21 cellular contexts compared by ENCODE assay signal in the genomic region with DNA sequence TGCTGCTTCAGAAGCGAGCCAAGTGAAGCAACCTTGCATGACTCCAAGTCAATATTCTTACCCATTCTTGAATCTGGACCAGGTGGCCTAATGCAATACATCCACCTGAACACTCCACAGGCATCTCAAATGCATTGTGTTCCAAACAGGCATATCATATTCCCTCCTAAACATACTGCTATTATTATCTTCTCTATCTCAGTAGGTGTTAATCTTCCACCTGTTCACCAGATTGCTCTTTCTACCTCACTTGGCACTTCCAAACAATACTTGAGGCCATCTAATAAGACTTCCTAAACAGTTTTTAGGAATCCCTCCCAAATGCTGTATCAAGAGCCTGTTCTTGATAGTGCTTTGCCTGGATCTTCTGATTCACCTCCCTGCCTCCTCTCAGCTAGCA.
A peak's percentile ranks its signal among the peaks of the same experiment; 100 is the strongest.
DNase-seq lines count a peak whose midpoint lies in the region; ATAC-seq and TF ChIP-seq lines count a peak whose summit lies in the region.
"Had no signal": no experiment of that assay in that cellular context is flagged by ENCODE, and none has a peak within 500 bp of the region (broad histone marks: within the 10 kb centered on the region; RNA-seq: fewer than 3 reads in every experiment).

No MANE protein-coding gene starts in this region.

- peaks cover 6 to 10% of the 10 kb centered on the region in 2 donors for H3K4me1 Mint-ChIP-seq in stimulated activated naive B cell treated with anti-CD40 and anti-IgM and Interleukin-4, amounts not matched to agents 10 μg/mL and 1 μg/mL and 100 μg/mL, for 72 hours
- H3K4me1 Mint-ChIP-seq in WTC11, result peaks cover 4% of the 10 kb centered on the region
- H3K4me1 Mint-ChIP-seq in HFFc6 (ENCODE audit: low read depth), result no peaks in the 10 kb centered on the region

- H3K36me3 Mint-ChIP-seq in stimulated activated naive B cell treated with anti-CD40 and anti-IgM and Interleukin-4, amounts not matched to agents 10 μg/mL and 1 μg/mL and 100 μg/mL, for 72 hours, result no peaks in the 10 kb centered on the region
- H3K36me3 Mint-ChIP-seq in WTC11 (no peaks in the 10 kb centered on the region), HFFc6 (ENCODE audit: low read depth) (no peaks in the 10 kb centered on the region)

- H3K27me3 ChIP-seq in hepatocyte, result no peaks in the 10 kb centered on the region

- H3K4me2 ChIP-seq in hepatocyte, result no peak overlapping the region

- no peak overlapping the region for H3K27ac Mint-ChIP-seq in stimulated activated naive B cell treated with anti-CD40 and anti-IgM and Interleukin-4, amounts not matched to agents 10 μg/mL and 1 μg/mL and 100 μg/mL, for 72 hours
- no peak overlapping the region for H3K27ac Mint-ChIP-seq in WTC11
- no peak overlapping the region for H3K27ac Mint-ChIP-seq in HFFc6
- H3K27ac Mint-ChIP-seq: T-helper 2 cell treated with Interferon-gamma antibody and Interleukin-4, amounts not matched to agents 5 μg/mL and 100 μg/mL, for 36 hours had no signal

- POLR2A ChIA-PET in WTC11 (lab: Charles Lee), result no interaction called here

- no peaks in the 10 kb centered on the region for H4K20me1 ChIP-seq in hepatocyte (ENCODE audit: insufficient read depth, poor library complexity, severe bottlenecking)

- CTCF ChIA-PET in WTC11 (lab: Charles Lee), result interaction anchor here (0.6 to 1.3 kb wide), 2 partner anchors 9 to 254 kb away, joined by 3 to 6 read pairs; no protein-coding TSS in a partner anchor

- H3K4me1 ChIP-seq in hepatocyte (ENCODE audit: insufficient read depth), result peaks cover 11% of the 10 kb centered on the region

- H3K4me3 Mint-ChIP-seq in stimulated activated naive B cell treated with anti-CD40 and anti-IgM and Interleukin-4, amounts not matched to agents 10 μg/mL and 1 μg/mL and 100 μg/mL, for 72 hours, result no peak overlapping the region
- H3K4me3 Mint-ChIP-seq in WTC11 (no peak overlapping the region), HFFc6 (no peak overlapping the region)
- H3K4me3 Mint-ChIP-seq: T-helper 2 cell treated with Interferon-gamma antibody and Interleukin-4, amounts not matched to agents 5 μg/mL and 100 μg/mL, for 36 hours had no signal

- no peak overlapping the region for H3K4me3 ChIP-seq in hepatocyte
- H3K4me3 ChIP-seq: GM12878 had no signal

- WGBS in hepatocyte (ENCODE audit: low lambda C conversion rate, missing lambda C conversion rate), result 90% methylated on average over 1 of the region's 1 CpG

- peak; percentile 13 for DNase-seq in NCI-H345 (lab: John Stamatoyannopoulos, UW)
- DNase-seq in NCI-H345 treated with DMSO at 0.1 percent for 48 hours (lab: John Stamatoyannopoulos, UW; ENCODE audit: unreplicated experiment), result no peak
- DNase-seq in NCI-H146 (lab: John Stamatoyannopoulos, UW), result peak; percentile 70
- DNase-seq in NCI-H524 (lab: John Stamatoyannopoulos, UW), result peak; percentile 35 to 63
- no peak for DNase-seq in hepatocyte (ENCODE audit: low spot score)
- no peak for DNase-seq in stimulated activated naive B cell treated with anti-CD40 and anti-IgM and Interleukin-4, amounts not matched to agents 10 μg/mL and 1 μg/mL and 100 μg/mL, for 72 hours
- DNase-seq in WTC11 (ENCODE audit: low spot score), result no peak
- no peak for DNase-seq in HFFc6
- DNase-seq: GDM1, Karpas-422, NCI-H1092, NCI-H1694, NCI-H2227 treated with DMSO at 0.1 percent for 48 hours, NCI-H510A treated with DMSO at 0.1 percent for 48 hours, SHP77, T-helper 1 cell had no signal

- no peaks in the 10 kb centered on the region for H3K79me2 ChIP-seq in hepatocyte

- H3K27ac ChIP-seq in hepatocyte, result peak overlapping the region; percentile 28
- H3K27ac ChIP-seq: RWPE1 had no signal

- peaks cover 4 to 6% of the 10 kb centered on the region in 2 donors for H3K27me3 Mint-ChIP-seq in stimulated activated naive B cell treated with anti-CD40 and anti-IgM and Interleukin-4, amounts not matched to agents 10 μg/mL and 1 μg/mL and 100 μg/mL, for 72 hours
- no peaks in the 10 kb centered on the region for H3K27me3 Mint-ChIP-seq in WTC11 (ENCODE audit: low read depth)
- H3K27me3 Mint-ChIP-seq in HFFc6 (ENCODE audit: insufficient read depth), result peaks cover 18% of the 10 kb centered on the region

- no peaks in the 10 kb centered on the region for H3K9me2 ChIP-seq in hepatocyte (replicated peaks; ENCODE audit: insufficient read depth)

- H3K9me3 Mint-ChIP-seq in stimulated activated naive B cell treated with anti-CD40 and anti-IgM and Interleukin-4, amounts not matched to agents 10 μg/mL and 1 μg/mL and 100 μg/mL, for 72 hours, result peaks cover 0 to 3% of the 10 kb centered on the region in 2 donors
- H3K9me3 Mint-ChIP-seq in WTC11 (peaks cover 13% of the 10 kb centered on the region), HFFc6 (no peaks in the 10 kb centered on the region)
- H3K9me3 Mint-ChIP-seq: T-helper 2 cell treated with Interferon-gamma antibody and Interleukin-4, amounts not matched to agents 5 μg/mL and 100 μg/mL, for 36 hours had no signal

- no peak for ATAC-seq in stimulated activated naive B cell treated with anti-CD40 and anti-IgM and Interleukin-4, amounts not matched to agents 10 μg/mL and 1 μg/mL and 100 μg/mL, for 72 hours (replicated peaks)
- no peak for ATAC-seq in WTC11
- ATAC-seq: HCT116, HepG2 had no signal

- no peak overlapping the region for H2AFZ ChIP-seq in hepatocyte

- TF ChIP-seq CTCF in hepatocyte (IDR thresholded peaks at IDR 0.05; ENCODE audit: poor library complexity) (no peak), WTC11 (IDR thresholded peaks at IDR 0.05) (no peak), HFFc6 (IDR thresholded peaks at IDR 0.05) (no peak)

- no peaks in the 10 kb centered on the region for H3K36me3 ChIP-seq in hepatocyte (replicated peaks; ENCODE audit: insufficient read depth, low read depth)

- H3K9me3 ChIP-seq in hepatocyte (ENCODE audit: low read depth), result no peaks in the 10 kb centered on the region

TF ChIP-seq in WTC11, 78 proteins besides CTCF, POLR2A, EP300 and RAD21:
- no peak for TF ChIP-seq MLX (CRISPR knock-in tag; IDR thresholded peaks at IDR 0.05)
- TF ChIP-seq, protein P1, sequence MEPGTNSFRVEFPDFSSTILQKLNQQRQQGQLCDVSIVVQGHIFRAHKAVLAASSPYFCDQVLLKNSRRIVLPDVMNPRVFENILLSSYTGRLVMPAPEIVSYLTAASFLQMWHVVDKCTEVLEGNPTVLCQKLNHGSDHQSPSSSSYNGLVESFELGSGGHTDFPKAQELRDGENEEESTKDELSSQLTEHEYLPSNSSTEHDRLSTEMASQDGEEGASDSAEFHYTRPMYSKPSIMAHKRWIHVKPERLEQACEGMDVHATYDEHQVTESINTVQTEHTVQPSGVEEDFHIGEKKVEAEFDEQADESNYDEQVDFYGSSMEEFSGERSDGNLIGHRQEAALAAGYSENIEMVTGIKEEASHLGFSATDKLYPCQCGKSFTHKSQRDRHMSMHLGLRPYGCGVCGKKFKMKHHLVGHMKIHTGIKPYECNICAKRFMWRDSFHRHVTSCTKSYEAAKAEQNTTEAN (CRISPR knock-in tag; IDR thresholded peaks at IDR 0.05), result no peak
- no peak for TF ChIP-seq SMAD4 (CRISPR knock-in tag; IDR thresholded peaks at IDR 0.05)
- TF ChIP-seq, protein P2, sequence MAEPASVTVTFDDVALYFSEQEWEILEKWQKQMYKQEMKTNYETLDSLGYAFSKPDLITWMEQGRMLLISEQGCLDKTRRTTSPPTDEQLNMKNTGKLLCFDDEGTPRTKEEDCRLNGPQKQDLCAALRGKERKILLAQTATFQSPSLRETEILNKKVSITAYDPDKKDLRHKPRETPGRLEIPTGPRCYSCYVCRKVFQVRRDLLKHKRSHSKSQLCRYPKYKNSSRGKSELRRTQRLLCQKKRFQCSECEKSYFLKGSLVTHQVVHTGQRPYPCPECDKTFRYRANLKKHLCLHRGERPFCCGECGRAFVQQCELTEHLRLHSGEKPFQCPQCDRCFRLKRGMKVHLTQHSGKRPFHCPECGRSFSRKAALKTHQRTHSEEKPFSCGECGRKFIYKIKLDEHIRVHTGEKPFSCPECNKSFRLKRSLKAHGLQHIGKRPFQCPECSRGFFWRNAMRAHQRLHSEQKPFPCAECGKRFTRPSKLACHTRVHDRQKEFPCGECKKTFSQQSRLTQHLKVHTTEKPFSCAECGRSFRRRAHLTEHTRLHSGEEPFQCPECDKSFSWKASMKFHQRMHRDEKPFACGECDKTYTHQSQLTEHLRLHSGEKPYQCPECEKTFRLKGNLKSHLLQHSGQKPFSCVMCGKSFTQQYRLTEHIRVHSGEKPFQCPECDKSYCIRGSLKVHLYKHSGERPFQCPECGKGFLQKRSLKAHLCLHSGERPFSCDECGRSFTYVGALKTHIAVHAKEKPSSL (CRISPR knock-in tag; conservative IDR thresholded peaks at IDR 0.05), result no peak
- TF ChIP-seq ATF1 (CRISPR knock-in tag; IDR thresholded peaks at IDR 0.05), result no peak
- no peak for TF ChIP-seq ZMAT4 (CRISPR knock-in tag; IDR thresholded peaks at IDR 0.05)
- no peak for TF ChIP-seq FOXK1 (CRISPR knock-in tag; IDR thresholded peaks at IDR 0.05)
- no peak for TF ChIP-seq ZNF423 (CRISPR knock-in tag; IDR thresholded peaks at IDR 0.05)
- TF ChIP-seq JUN (CRISPR knock-in tag; IDR thresholded peaks at IDR 0.05), result no peak

Comparison
In these comparisons a context has a peak if more than half of its experiments do, and no peak if none do; other contexts are left out.
1. DNase-seq: peak in NCI-H345 (single experiment), NCI-H146 (single experiment) and NCI-H524 (2 of 2); none in NCI-H345 treated with DMSO at 0.1 percent for 48 hours (single experiment), hepatocyte (single experiment), stimulated activated naive B cell treated with anti-CD40 and anti-IgM and Interleukin-4, amounts not matched to agents 10 μg/mL and 1 μg/mL and 100 μg/mL, for 72 hours (single experiment), WTC11 (single experiment) and HFFc6 (single experiment).